ENCODE assay signal across 9 cellular contexts in the genomic region with DNA sequence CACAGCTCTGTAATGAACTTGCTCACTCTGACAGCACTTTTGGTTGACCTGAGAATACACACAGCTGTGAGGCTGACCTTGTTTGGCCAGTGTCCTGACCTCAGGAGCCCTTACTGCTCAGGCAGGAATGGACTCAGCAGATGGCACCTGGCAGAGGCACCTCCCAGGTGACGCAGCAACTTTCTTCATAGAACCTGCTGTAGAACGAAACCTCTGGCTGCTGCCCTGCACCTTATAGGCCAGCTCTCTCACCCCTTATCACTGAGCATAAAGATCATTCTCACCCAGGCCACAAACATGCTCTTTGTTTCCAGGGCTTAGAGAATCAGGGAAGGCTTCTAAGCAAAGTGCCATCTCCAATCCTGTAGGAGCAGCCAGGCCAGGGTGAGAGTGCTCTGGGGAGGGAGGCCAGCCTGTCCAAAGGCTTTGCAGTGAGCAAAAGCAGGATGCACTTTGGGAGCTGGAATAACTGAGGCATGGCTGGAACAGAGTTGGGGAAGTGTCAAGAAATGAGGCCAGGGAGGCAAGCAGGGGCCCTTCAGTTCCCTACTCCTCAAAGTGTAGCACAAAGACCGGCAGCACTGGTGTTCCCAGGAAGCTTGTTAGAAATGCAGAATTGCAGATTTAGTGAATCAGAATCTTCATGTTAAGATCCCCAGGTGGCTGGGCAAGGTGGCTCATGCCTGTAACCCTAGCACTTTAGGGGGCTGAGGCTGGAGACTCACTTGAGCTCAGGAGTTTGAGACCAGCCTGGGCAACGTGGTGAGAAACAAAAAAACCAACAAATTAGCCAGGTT. TPM values are rescaled to one million over a fixed set of nuclear protein-coding genes. Genes with fewer than 3 reads are reported as not detected.
DNase-seq lines count a peak whose midpoint lies in the region; TF ChIP-seq lines count a peak whose summit lies in the region.
"Had no signal": no experiment of that assay in that cellular context is flagged by ENCODE, and none has a peak within 500 bp of the region (broad histone marks: within the 10 kb centered on the region; RNA-seq: fewer than 3 reads in every experiment).

No MANE protein-coding gene starts in this region.

- H3K4me1 Mint-ChIP-seq in MCF 10A (ENCODE audit: insufficient read depth, unreplicated experiment): peaks cover 28% of the 10 kb centered on the region

- H3K9ac ChIP-seq in liver (ENCODE audit: low read depth in 1 of 2, low read length in 2 of 2): peak overlapping the region in 1 of 2 donors; percentile 16

- H3K27me3 Mint-ChIP-seq in MCF 10A (ENCODE audit: insufficient read depth, unreplicated experiment): no peaks in the 10 kb centered on the region

- intact Hi-C loops in MCF 10A (cut with micrococcal nuclease): loop anchor here (5.0 kb wide), 2 partner anchors 80 to 260 kb away; a partner anchor contains a TSS

- TF ChIP-seq EP300 in suprapubic skin (IDR thresholded peaks at IDR 0.05): no peak

- DNase-seq in HL-60 (ENCODE audit: low read depth in 1 of 2, low spot score in 1 of 2) (peak in 1 of 2 experiments; percentile 23), MCF 10A (ENCODE audit: unreplicated experiment) (no peak), suprapubic skin (ENCODE audit: low spot score in 2 of 2) (no peak), OCI-M2 (lab: John Stamatoyannopoulos, UW; ENCODE audit: unreplicated experiment) (no peak), dermis blood vessel endothelial cell (no peak), dedifferentiated amniotic fluid mesenchymal stem cell (ENCODE audit: extremely low spot score) (no peak), GDM1 (lab: John Stamatoyannopoulos, UW) (no peak)

- no peaks in the 10 kb centered on the region for H3K9me3 ChIP-seq in liver (ENCODE audit: control insufficient read depth in 4 of 4, low read length in 3 of 4)
- no peaks in the 10 kb centered on the region for H3K9me3 ChIP-seq in suprapubic skin

- no TSS peak for BruUV-seq in MCF 10A (replicated peaks; lab: Mats Ljungman, UMichigan)

- no peaks in the 10 kb centered on the region for H3K9me3 Mint-ChIP-seq in MCF 10A (ENCODE audit: unreplicated experiment)

- H3K4me1 ChIP-seq in liver (ENCODE audit: control insufficient read depth in 4 of 4, insufficient read depth in 4 of 4, low read length in 3 of 4): peaks cover 3 to 42% (median 27%) of the 10 kb centered on the region in 4 donors
- H3K4me1 ChIP-seq in suprapubic skin: peaks cover 59% of the 10 kb centered on the region

- no peak for TF ChIP-seq CTCF in HL-60 (IDR thresholded peaks at IDR 0.05; ENCODE audit: insufficient read depth, low read length)
- TF ChIP-seq CTCF in MCF 10A (IDR thresholded peaks at IDR 0.05; ENCODE audit: unreplicated experiment): no peak
- no peak for TF ChIP-seq CTCF in liver (IDR thresholded peaks at IDR 0.05; ENCODE audit: low read depth, low read length, missing input control)
- no peak for TF ChIP-seq CTCF in suprapubic skin (IDR thresholded peaks at IDR 0.05)

- H3K27me3 ChIP-seq in HL-60 (ENCODE audit: insufficient read depth, poor library complexity, severe bottlenecking) (no peaks in the 10 kb centered on the region), liver (ENCODE audit: control insufficient read depth in 4 of 4, insufficient read depth in 4 of 4, low read length in 3 of 4) (no peaks in the 10 kb centered on the region), suprapubic skin (no peaks in the 10 kb centered on the region)

- peaks cover 46% of the 10 kb centered on the region for H3K36me3 Mint-ChIP-seq in MCF 10A (ENCODE audit: insufficient read depth, unreplicated experiment)
- H3K36me3 Mint-ChIP-seq: naive thymus-derived CD8-positive, alpha-beta T cell had no signal

- 64% methylated on average over 4 of the region's 4 CpGs for WGBS in liver
- WGBS in suprapubic skin: 70% methylated on average over 3 of the region's 4 CpGs

- no peak for TF ChIP-seq POLR2A in suprapubic skin (IDR thresholded peaks at IDR 0.05)

- CTCF ChIA-PET in MCF 10A (lab: Yijun Ruan, JAX): interaction anchor here (0.6 to 3.1 kb wide), 12 partner anchors 9 to 1404 kb away, joined by 3 to 26 read pairs (median 3); no protein-coding TSS in a partner anchor

- H3K4me3 ChIP-seq in HL-60 (replicated peaks; ENCODE audit: insufficient read depth, low read length) (no peak overlapping the region), liver (ENCODE audit: low read depth in 1 of 3, low read length in 3 of 3) (no peak overlapping the region), suprapubic skin (no peak overlapping the region)

- H3K27ac ChIP-seq in HL-60 (replicated peaks) (peak overlapping the region; percentile 85), liver (ENCODE audit: low read depth in 1 of 2, low read length in 2 of 2) (peak overlapping the region; percentile 67 to 73), suprapubic skin (peak overlapping the region; percentile 83)

- POLR2A ChIA-PET in MCF 10A (lab: Yijun Ruan, JAX): interaction anchor here (0.7 to 3.4 kb wide), 10 partner anchors 8 to 99 kb away, joined by 3 to 35 read pairs (median 3); a partner anchor contains a TSS

- no peak for TF ChIP-seq RAD21 in liver (IDR thresholded peaks at IDR 0.05)

- peak overlapping the region; percentile 84 for H3K27ac Mint-ChIP-seq in MCF 10A (ENCODE audit: low read depth, unreplicated experiment)

- H3K4me3 Mint-ChIP-seq in MCF 10A (ENCODE audit: unreplicated experiment): peak overlapping the region; percentile 16

- H3K36me3 ChIP-seq in liver (ENCODE audit: control insufficient read depth in 4 of 4, insufficient read depth in 3 of 4, low read depth in 1 of 4, low read length in 3 of 4) (no peaks in the 10 kb centered on the region), suprapubic skin (no peaks in the 10 kb centered on the region)

TF ChIP-seq in liver, 16 proteins besides CTCF, POLR2A, EP300 and RAD21:
- TF ChIP-seq FOXA2 (IDR thresholded peaks at IDR 0.05) (no peak), HNF4G (IDR thresholded peaks at IDR 0.05) (no peak), HNF4A (conservative IDR thresholded peaks at IDR 0.05) (peak; percentile 45 to 53), GABPA (IDR thresholded peaks at IDR 0.05 in 1 of 2, conservative IDR thresholded peaks at IDR 0.05 in 1 of 2) (no peak), YY1 (IDR thresholded peaks at IDR 0.05) (peak; percentile 22), JUND (IDR thresholded peaks at IDR 0.05) (peak in 1 of 2 donors; percentile 50), FOXA1 (IDR thresholded peaks at IDR 0.05) (no peak), TAF1 (conservative IDR thresholded peaks at IDR 0.05) (no peak), SP1 (IDR thresholded peaks at IDR 0.05) (peak; percentile 24), NR2F2 (IDR thresholded peaks at IDR 0.05) (no peak), EGR1 (IDR thresholded peaks at IDR 0.05; ENCODE audit: low read depth in 2 of 2) (no peak), RXRA (IDR thresholded peaks at IDR 0.05) (peak; percentile 96 to 98)
- TF ChIP-seq, protein P1, sequence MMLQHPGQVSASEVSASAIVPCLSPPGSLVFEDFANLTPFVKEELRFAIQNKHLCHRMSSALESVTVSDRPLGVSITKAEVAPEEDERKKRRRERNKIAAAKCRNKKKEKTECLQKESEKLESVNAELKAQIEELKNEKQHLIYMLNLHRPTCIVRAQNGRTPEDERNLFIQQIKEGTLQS (IDR thresholded peaks at IDR 0.05): no peak
- TF ChIP-seq, protein P2, sequence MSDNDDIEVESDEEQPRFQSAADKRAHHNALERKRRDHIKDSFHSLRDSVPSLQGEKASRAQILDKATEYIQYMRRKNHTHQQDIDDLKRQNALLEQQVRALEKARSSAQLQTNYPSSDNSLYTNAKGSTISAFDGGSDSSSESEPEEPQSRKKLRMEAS (IDR thresholded peaks at IDR 0.05): peak; percentile 16
- TF ChIP-seq, protein P3, sequence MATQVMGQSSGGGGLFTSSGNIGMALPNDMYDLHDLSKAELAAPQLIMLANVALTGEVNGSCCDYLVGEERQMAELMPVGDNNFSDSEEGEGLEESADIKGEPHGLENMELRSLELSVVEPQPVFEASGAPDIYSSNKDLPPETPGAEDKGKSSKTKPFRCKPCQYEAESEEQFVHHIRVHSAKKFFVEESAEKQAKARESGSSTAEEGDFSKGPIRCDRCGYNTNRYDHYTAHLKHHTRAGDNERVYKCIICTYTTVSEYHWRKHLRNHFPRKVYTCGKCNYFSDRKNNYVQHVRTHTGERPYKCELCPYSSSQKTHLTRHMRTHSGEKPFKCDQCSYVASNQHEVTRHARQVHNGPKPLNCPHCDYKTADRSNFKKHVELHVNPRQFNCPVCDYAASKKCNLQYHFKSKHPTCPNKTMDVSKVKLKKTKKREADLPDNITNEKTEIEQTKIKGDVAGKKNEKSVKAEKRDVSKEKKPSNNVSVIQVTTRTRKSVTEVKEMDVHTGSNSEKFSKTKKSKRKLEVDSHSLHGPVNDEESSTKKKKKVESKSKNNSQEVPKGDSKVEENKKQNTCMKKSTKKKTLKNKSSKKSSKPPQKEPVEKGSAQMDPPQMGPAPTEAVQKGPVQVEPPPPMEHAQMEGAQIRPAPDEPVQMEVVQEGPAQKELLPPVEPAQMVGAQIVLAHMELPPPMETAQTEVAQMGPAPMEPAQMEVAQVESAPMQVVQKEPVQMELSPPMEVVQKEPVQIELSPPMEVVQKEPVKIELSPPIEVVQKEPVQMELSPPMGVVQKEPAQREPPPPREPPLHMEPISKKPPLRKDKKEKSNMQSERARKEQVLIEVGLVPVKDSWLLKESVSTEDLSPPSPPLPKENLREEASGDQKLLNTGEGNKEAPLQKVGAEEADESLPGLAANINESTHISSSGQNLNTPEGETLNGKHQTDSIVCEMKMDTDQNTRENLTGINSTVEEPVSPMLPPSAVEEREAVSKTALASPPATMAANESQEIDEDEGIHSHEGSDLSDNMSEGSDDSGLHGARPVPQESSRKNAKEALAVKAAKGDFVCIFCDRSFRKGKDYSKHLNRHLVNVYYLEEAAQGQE (IDR thresholded peaks at IDR 0.05): peak; percentile 6
- TF ChIP-seq, protein P4, sequence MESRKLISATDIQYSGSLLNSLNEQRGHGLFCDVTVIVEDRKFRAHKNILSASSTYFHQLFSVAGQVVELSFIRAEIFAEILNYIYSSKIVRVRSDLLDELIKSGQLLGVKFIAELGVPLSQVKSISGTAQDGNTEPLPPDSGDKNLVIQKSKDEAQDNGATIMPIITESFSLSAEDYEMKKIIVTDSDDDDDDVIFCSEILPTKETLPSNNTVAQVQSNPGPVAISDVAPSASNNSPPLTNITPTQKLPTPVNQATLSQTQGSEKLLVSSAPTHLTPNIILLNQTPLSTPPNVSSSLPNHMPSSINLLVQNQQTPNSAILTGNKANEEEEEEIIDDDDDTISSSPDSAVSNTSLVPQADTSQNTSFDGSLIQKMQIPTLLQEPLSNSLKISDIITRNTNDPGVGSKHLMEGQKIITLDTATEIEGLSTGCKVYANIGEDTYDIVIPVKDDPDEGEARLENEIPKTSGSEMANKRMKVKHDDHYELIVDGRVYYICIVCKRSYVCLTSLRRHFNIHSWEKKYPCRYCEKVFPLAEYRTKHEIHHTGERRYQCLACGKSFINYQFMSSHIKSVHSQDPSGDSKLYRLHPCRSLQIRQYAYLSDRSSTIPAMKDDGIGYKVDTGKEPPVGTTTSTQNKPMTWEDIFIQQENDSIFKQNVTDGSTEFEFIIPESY (IDR thresholded peaks at IDR 0.05): no peak
TF ChIP-seq in liver: peak in this region for 7.

RNA-seq across cellular contexts. Expression of a gene that starts 13.3 kb away (rescaled TPM):
- total RNA-seq in MCF 10A (2022): 8.3 and 22.3 TPM in 2 replicates
- total RNA-seq in liver: 10 to 100 TPM in 1 of 2 donors, 1 to 10 TPM in 1; 1.3 to 22.0 TPM
- 1 to 10 TPM; 1.2 to 2.4 TPM for polyA plus RNA-seq in liver
- total RNA-seq in suprapubic skin: 10 to 100 TPM in 2 of 4 donors, 1 to 10 TPM in 2; 5.4 to 29.8 (median 9.4) TPM
- total RNA-seq in dermis blood vessel endothelial cell: 8.5 and 34.2 TPM in 2 replicates
